Comparison of ENCODE assay signal across 1 cellular context in the genomic region with DNA sequence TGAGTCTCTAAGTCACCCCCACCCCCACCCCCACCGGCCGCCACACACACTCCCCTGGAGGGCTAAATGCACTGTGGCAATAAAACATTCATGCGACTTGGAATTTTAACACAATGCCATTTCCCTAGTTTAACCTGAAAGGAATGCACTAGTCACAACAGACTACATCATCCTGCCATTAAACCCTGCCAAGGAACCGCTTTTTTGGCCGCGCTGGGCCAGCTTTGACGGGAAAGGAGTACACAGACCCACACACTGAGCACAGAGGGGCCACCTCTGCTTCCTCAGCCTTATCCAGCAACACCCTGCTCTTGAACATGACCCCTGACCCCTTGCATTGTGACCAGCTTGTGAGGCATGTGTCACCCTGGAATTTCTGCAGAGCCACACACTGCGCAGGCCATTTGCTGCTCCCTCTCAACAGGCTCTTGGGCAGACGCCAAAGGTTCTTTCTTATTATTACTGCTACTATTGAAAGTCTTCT.
TF ChIP-seq lines count a peak whose summit lies in the region.

No MANE protein-coding gene starts in this region.

TF ChIP-seq in HepG2, 621 proteins besides CTCF, POLR2A, EP300 and RAD21 (continued from another document):
- TF ChIP-seq, protein P1, sequence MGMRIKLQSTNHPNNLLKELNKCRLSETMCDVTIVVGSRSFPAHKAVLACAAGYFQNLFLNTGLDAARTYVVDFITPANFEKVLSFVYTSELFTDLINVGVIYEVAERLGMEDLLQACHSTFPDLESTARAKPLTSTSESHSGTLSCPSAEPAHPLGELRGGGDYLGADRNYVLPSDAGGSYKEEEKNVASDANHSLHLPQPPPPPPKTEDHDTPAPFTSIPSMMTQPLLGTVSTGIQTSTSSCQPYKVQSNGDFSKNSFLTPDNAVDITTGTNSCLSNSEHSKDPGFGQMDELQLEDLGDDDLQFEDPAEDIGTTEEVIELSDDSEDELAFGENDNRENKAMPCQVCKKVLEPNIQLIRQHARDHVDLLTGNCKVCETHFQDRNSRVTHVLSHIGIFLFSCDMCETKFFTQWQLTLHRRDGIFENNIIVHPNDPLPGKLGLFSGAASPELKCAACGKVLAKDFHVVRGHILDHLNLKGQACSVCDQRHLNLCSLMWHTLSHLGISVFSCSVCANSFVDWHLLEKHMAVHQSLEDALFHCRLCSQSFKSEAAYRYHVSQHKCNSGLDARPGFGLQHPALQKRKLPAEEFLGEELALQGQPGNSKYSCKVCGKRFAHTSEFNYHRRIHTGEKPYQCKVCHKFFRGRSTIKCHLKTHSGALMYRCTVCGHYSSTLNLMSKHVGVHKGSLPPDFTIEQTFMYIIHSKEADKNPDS (CRISPR knock-in tag; IDR thresholded peaks at IDR 0.05): no peak
- no peak for TF ChIP-seq ZFP62 (CRISPR knock-in tag; IDR thresholded peaks at IDR 0.05)
- TF ChIP-seq, protein P2, sequence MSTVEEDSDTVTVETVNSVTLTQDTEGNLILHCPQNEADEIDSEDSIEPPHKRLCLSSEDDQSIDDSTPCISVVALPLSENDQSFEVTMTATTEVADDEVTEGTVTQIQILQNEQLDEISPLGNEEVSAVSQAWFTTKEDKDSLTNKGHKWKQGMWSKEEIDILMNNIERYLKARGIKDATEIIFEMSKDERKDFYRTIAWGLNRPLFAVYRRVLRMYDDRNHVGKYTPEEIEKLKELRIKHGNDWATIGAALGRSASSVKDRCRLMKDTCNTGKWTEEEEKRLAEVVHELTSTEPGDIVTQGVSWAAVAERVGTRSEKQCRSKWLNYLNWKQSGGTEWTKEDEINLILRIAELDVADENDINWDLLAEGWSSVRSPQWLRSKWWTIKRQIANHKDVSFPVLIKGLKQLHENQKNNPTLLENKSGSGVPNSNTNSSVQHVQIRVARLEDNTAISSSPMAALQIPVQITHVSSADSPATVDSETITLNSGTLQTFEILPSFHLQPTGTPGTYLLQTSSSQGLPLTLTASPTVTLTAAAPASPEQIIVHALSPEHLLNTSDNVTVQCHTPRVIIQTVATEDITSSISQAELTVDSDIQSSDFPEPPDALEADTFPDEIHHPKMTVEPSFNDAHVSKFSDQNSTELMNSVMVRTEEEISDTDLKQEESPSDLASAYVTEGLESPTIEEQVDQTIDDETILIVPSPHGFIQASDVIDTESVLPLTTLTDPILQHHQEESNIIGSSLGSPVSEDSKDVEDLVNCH (CRISPR knock-in tag; IDR thresholded peaks at IDR 0.05): no peak
- no peak for TF ChIP-seq JUNB (CRISPR knock-in tag; IDR thresholded peaks at IDR 0.05; ENCODE audit: borderline replicate concordance)
- no peak for TF ChIP-seq ZFAT (CRISPR knock-in tag; conservative IDR thresholded peaks at IDR 0.05)
